23 cellular contexts compared by ENCODE assay signal in the genomic region with DNA sequence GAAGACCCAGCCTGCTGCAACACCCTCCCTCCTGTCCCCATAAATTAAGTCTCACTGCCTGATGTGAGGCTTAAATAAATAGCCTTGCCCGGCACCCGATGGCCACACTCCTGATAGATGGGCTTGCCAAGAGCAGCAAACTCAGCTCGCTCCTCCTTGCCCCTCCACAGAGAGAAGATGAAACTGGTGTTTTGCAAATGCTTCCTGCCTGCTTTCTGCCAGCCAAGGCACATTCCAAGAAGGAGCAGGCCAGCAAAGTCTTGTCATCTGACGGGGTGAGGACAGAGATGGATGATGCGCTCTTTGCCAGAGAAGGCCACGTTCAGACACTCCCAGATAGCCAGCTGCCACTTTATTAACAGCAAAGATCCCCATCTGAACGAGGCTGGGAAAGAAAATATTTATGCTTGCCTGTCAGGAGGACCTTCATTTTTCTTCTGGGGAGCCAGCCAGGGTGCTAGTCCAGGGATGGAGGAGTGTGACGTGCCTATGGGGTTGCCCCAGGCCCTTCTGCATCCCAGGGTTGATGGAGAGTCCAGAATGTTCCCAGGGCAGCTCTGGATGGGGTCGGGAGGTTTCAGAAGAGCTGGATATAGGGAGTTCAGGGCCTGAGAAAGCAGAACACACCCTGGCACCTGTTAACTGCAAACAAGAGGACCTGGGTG.
DNase-seq lines count a peak whose midpoint lies in the region; ATAC-seq lines count a peak whose summit lies in the region.
"Had no signal": no experiment of that assay in that cellular context is flagged by ENCODE, and none has a peak within 500 bp of the region (broad histone marks: within the 10 kb centered on the region; RNA-seq: fewer than 3 reads in every experiment).

No MANE protein-coding gene starts in this region.

- no peak overlapping the region for H3K4me3 Mint-ChIP-seq in activated T-cell treated with anti-CD3 and anti-CD28 coated beads, Interleukin-2, amount 50 U/mL, for 4 hours
- H3K4me3 Mint-ChIP-seq: CD4-positive, CD25-positive, alpha-beta regulatory T cell; HFFc6; stimulated activated naive CD8-positive, alpha-beta T cell treated with anti-CD3 and anti-CD28 coated beads, Interleukin-15, Interleukin-2, amounts not matched to agents 100 ng/mL and 50 ng/mL, for 24 hours had no signal

- H3K4me1 Mint-ChIP-seq in activated T-cell treated with anti-CD3 and anti-CD28 coated beads, Interleukin-2, amount 50 U/mL, for 4 hours (ENCODE audit: low read depth), result peaks cover 2% of the 10 kb centered on the region

- DNase-seq in AG08395 (ENCODE audit: low spot score) (peak; percentile 57), NCI-H2227 treated with DMSO at 0.1 percent for 48 hours (lab: John Stamatoyannopoulos, UW) (peak; percentile 30), fibroblast of peridontal ligament (ENCODE audit: extremely low read depth) (peak; percentile 38), retina (peak; percentile 28)
- no peak for DNase-seq in activated T-cell treated with anti-CD3 and anti-CD28 coated beads, Interleukin-2, amount 50 U/mL, for 4 hours
- DNase-seq: activated naive CD4-positive, alpha-beta T cell; activated T-cell treated with anti-CD3 and anti-CD28 coated beads for 4 hours; anterior cingulate cortex; CD4-positive, CD25-positive, alpha-beta regulatory T cell; cerebellar nuclear complex; effector memory CD4-positive, alpha-beta T cell; naive B cell; NCI-H1048; NCI-H748 treated with DMSO at 0.1 percent for 48 hours; PC-3; T-helper 2 cell; upper lobe of left lung; WERI-Rb-1 had no signal

- H3K9me3 Mint-ChIP-seq in activated T-cell treated with anti-CD3 and anti-CD28 coated beads, Interleukin-2, amount 50 U/mL, for 4 hours, result no peaks in the 10 kb centered on the region
- H3K9me3 Mint-ChIP-seq: CD4-positive, CD25-positive, alpha-beta regulatory T cell; HFFc6; stimulated activated naive CD8-positive, alpha-beta T cell treated with anti-CD3 and anti-CD28 coated beads, Interleukin-15, Interleukin-2, amounts not matched to agents 100 ng/mL and 50 ng/mL, for 24 hours had no signal

- H3K27me3 Mint-ChIP-seq in activated T-cell treated with anti-CD3 and anti-CD28 coated beads, Interleukin-2, amount 50 U/mL, for 4 hours (ENCODE audit: low read depth), result peaks cover 29% of the 10 kb centered on the region

- no peaks in the 10 kb centered on the region for H3K36me3 Mint-ChIP-seq in activated T-cell treated with anti-CD3 and anti-CD28 coated beads, Interleukin-2, amount 50 U/mL, for 4 hours (ENCODE audit: insufficient read depth)
- H3K36me3 Mint-ChIP-seq: CD4-positive, CD25-positive, alpha-beta regulatory T cell; naive B cell had no signal

- ATAC-seq in HG03520 (IDR thresholded peaks at IDR 0.05; ENCODE audit: unreplicated experiment) (no peak), HG03135 (IDR thresholded peaks at IDR 0.05; ENCODE audit: unreplicated experiment) (no peak), HG03342 (IDR thresholded peaks at IDR 0.05; ENCODE audit: unreplicated experiment) (no peak)
- no peak for ATAC-seq in activated T-cell treated with anti-CD3 and anti-CD28 coated beads, Interleukin-2, amount 50 U/mL, for 4 hours
- ATAC-seq: PC-3 had no signal
